ENCODE assay signal across 8 cellular contexts in the genomic region with DNA sequence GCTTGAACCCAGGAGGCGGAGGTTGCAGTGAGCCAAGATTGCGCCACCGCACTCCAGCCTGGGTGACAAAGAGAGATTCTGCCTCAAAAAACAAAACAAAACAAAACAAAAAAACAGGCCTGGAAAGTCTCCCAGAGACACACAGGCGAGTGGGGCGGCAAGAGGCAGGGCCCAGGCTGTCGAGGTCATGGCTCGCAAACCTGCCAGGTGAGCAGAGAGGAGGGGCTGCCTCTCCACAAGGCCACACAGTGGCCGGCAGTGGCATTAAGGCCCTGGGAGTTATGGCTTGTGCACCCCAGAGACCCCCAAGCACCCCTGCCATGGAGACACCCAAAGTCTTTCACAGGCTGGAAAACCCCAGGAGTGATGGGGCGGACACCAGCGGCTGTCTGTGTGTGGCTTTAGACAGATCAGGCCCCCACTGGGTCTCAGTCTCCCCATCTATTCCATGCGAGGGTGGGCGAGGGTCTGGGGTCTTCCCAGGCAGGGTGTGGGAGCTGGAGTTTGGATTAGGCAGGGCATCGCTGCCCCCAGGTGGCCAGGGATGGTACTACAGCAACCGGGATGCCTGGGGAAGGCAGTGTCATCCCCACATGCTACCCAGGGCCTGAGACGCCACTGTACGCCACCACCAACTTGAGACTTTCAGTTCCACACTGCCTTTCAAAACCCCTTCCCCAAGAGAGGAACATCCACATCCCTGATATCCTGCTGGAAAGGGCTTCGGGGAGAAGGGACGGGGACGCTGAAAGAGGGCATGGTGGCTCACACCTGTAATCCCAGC. TPM values are rescaled to one million over a fixed set of nuclear protein-coding genes. Genes with fewer than 3 reads are reported as not detected.
DNase-seq lines count a peak whose midpoint lies in the region; ATAC-seq lines count a peak whose summit lies in the region.

No MANE protein-coding gene starts in this region.

- DNase-seq in Caki2 (ENCODE audit: low read depth) (peak; percentile 51), T-helper 22 cell (ENCODE audit: low read depth) (peak; percentile 34), astrocyte of the hippocampus (ENCODE audit: low read depth, low spot score) (peak; percentile 76), iPS-NIHi11 (ENCODE audit: low spot score) (peak; percentile 95), foreskin melanocyte (no peak)
- DNase-seq in stimulated activated CD4-positive, alpha-beta T cell treated with anti-CD3 and anti-CD28 coated beads, Interleukin-15, amount 100 ng/mL, for 24 hours = peak; percentile 80

- ATAC-seq in HG02981 (IDR thresholded peaks at IDR 0.05; ENCODE audit: unreplicated experiment) = peak; percentile 51
- ATAC-seq in HG03439 (IDR thresholded peaks at IDR 0.05; ENCODE audit: unreplicated experiment) = no peak

- in situ Hi-C loops in Caki2 (cut with HindIII; ENCODE audit: low pct_unique_long_range_greater_than_20kb, low sequenced_read_pairs) = no loop called here

RNA-seq across cellular contexts. Expression of gene CTRC, which starts 7.3 kb away (rescaled TPM):
- not detected in 2 replicates for total RNA-seq in Caki2 (2014; rRNA removed; shearing (Covaris generic); ENCODE audit: low replicate concordance)

RNA-seq across cellular contexts. Expression of gene EFHD2, which starts 21.3 kb away (rescaled TPM):
- 70.7 and 81.3 TPM in 2 replicates for total RNA-seq in Caki2 (2014; rRNA removed; shearing (Covaris generic); ENCODE audit: low replicate concordance)

RNA-seq across cellular contexts. Expression of gene CELA2A, which starts 25.6 kb away (rescaled TPM):
- not detected in 2 replicates for total RNA-seq in Caki2 (2014; rRNA removed; shearing (Covaris generic); ENCODE audit: low replicate concordance)

RNA-seq across cellular contexts. Expression of gene CELA2B, which starts 44.9 kb away (rescaled TPM):
- not detected in 2 replicates for total RNA-seq in Caki2 (2014; rRNA removed; shearing (Covaris generic); ENCODE audit: low replicate concordance)
